8 cellular contexts compared by ENCODE assay signal in the genomic region with DNA sequence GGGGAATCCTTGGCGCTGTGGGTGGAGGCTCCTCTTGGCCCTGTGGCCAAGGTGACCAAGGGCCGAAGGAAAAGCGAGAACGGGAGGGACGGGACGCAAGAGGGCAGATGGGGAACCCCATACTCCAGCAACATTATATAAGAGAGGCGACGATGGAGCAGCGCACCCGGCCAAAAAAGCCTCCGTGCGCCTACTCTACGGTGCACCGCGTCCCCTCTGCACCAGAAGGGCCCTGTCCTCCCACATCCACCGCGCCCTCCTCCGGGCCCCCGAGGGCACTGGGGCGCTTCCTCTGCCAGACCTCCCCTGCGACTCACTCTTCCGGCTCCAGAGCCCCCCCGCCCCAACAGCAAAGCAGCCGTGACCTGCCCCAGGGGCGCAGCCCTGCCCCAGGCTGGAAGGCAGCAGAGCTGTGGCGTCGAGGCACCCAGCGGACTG. TPM values are rescaled to one million over a fixed set of nuclear protein-coding genes. Genes with fewer than 3 reads are reported as not detected.
DNase-seq lines count a peak whose midpoint lies in the region; ATAC-seq and TF ChIP-seq lines count a peak whose summit lies in the region.

No MANE protein-coding gene starts in this region.

- ATAC-seq in GM19397 (IDR thresholded peaks at IDR 0.05; ENCODE audit: unreplicated experiment): peak; percentile 41
- peak; percentile 25 for ATAC-seq in HG03521 (IDR thresholded peaks at IDR 0.05; ENCODE audit: unreplicated experiment)
- peak; percentile 32 for ATAC-seq in gastroesophageal sphincter

- H3K9me3 ChIP-seq in BLaER1 treated with 17β-estradiol and CSF1 and Interleukin-3, amounts not matched to agents 10 nM and 100 nM (replicated peaks in 1 of 11): no peaks in the 10 kb centered on the region
- no peaks in the 10 kb centered on the region for H3K9me3 ChIP-seq in gastroesophageal sphincter
- H3K9me3 ChIP-seq in sigmoid colon: no peaks in the 10 kb centered on the region
- no peaks in the 10 kb centered on the region for H3K9me3 ChIP-seq in HAP-1

- H3K27ac ChIP-seq in BLaER1 treated with 17β-estradiol and CSF1 and Interleukin-3, amounts not matched to agents 10 nM and 100 nM: peak overlapping the region; percentile 49 to 90 (median 88); a peak in 21 of 22 replicates
- H3K27ac ChIP-seq in gastroesophageal sphincter (peak overlapping the region in 1 of 4 donors; percentile 46), sigmoid colon (peak overlapping the region in 1 of 4 donors; percentile 31)

- 35 to 40% methylated on average over 1 to 3 of the region's 28 CpGs for WGBS in gastroesophageal sphincter (ENCODE audit: low coverage in 1 of 2), 2 donors
- 2% methylated on average over 28 of the region's 28 CpGs for WGBS in sigmoid colon, 2 donors

- peak overlapping the region; percentile 73 to 86 (median 85) for H3K9ac ChIP-seq in BLaER1 treated with 17β-estradiol and CSF1 and Interleukin-3, amounts not matched to agents 10 nM and 100 nM

- peak overlapping the region; percentile 66 to 82 (median 72) for H3K4me3 ChIP-seq in BLaER1 treated with 17β-estradiol and CSF1 and Interleukin-3, amounts not matched to agents 10 nM and 100 nM
- H3K4me3 ChIP-seq in gastroesophageal sphincter (peak overlapping the region; percentile 23 to 53), sigmoid colon (peak overlapping the region; percentile 2 to 48 (median 42)), HAP-1 (no peak overlapping the region)

- TF ChIP-seq CTCF in gastroesophageal sphincter (IDR thresholded peaks at IDR 0.05): no peak
- no peak for TF ChIP-seq CTCF in sigmoid colon (IDR thresholded peaks at IDR 0.05)

- no peaks in the 10 kb centered on the region for H3K27me3 ChIP-seq in BLaER1 treated with 17β-estradiol and CSF1 and Interleukin-3, amounts not matched to agents 10 nM and 100 nM
- H3K27me3 ChIP-seq in gastroesophageal sphincter (peaks cover 35% of the 10 kb centered on the region), sigmoid colon (peaks cover 8 to 21% (median 13%) of the 10 kb centered on the region in 3 donors), HAP-1 (ENCODE audit: low read depth) (peaks cover 26% of the 10 kb centered on the region)

- H3K4me1 ChIP-seq in BLaER1 treated with 17β-estradiol and CSF1 and Interleukin-3, amounts not matched to agents 10 nM and 100 nM: peaks cover 16 to 34% (median 30%) of the 10 kb centered on the region in 10 experiments
- H3K4me1 ChIP-seq in gastroesophageal sphincter: peaks cover 0 to 10% (median 5%) of the 10 kb centered on the region in 3 donors
- H3K4me1 ChIP-seq in sigmoid colon: peaks cover 0 to 11% (median 9%) of the 10 kb centered on the region in 4 donors
- no peaks in the 10 kb centered on the region for H3K4me1 ChIP-seq in HAP-1

- peak overlapping the region; percentile 93 to 99 (median 98) for H3K4me2 ChIP-seq in BLaER1 treated with 17β-estradiol and CSF1 and Interleukin-3, amounts not matched to agents 10 nM and 100 nM

- peaks cover 0 to 7% (median 0%) of the 10 kb centered on the region in 11 experiments; a peak in 7 of 22 replicates for H3K36me3 ChIP-seq in BLaER1 treated with 17β-estradiol and CSF1 and Interleukin-3, amounts not matched to agents 10 nM and 100 nM
- H3K36me3 ChIP-seq in gastroesophageal sphincter (no peaks in the 10 kb centered on the region), sigmoid colon (no peaks in the 10 kb centered on the region), HAP-1 (replicated peaks) (no peaks in the 10 kb centered on the region)

- peaks cover 0 to 6% (median 0%) of the 10 kb centered on the region in 11 experiments; a peak in 2 of 22 replicates for H4K20me1 ChIP-seq in BLaER1 treated with 17β-estradiol and CSF1 and Interleukin-3, amounts not matched to agents 10 nM and 100 nM

- DNase-seq in activated T-cell treated with anti-CD3 and anti-CD28 coated beads for 48 hours (ENCODE audit: low read depth): peak; percentile 37
- no peak for DNase-seq in sigmoid colon
- no peak for DNase-seq in HAP-1 (ENCODE audit: low spot score in 2 of 2)
- no peak for DNase-seq in globus pallidus (ENCODE audit: low spot score)

- TF ChIP-seq POLR2A in gastroesophageal sphincter (IDR thresholded peaks at IDR 0.05): no peak
- no peak for TF ChIP-seq POLR2A in sigmoid colon (IDR thresholded peaks at IDR 0.05)

- intact Hi-C loops in sigmoid colon (cut with DNase I): no loop called here

- in situ Hi-C loops in HAP-1 (cut with MboI; ENCODE audit: low sequenced_read_pairs): no loop called here

- no peak for TF ChIP-seq EP300 in gastroesophageal sphincter (IDR thresholded peaks at IDR 0.05)
- TF ChIP-seq EP300 in sigmoid colon (IDR thresholded peaks at IDR 0.05): no peak

RNA-seq across cellular contexts. Expression of gene LY75, which starts 0.4 kb away (rescaled TPM):
- 1 to 10 TPM in 2 of 4 donors, under 1 TPM in 2; 0.62 to 4.1 (median 1.6) TPM for total RNA-seq in gastroesophageal sphincter
- total RNA-seq in sigmoid colon: 1 to 10 TPM in 3 of 4 donors, under 1 TPM in 1; 0.66 to 1.9 (median 1.3) TPM
- 10 to 100 TPM in 2 of 3 donors, 1 to 10 TPM in 1; 8.4 to 20.2 (median 13.9) TPM for polyA plus RNA-seq in sigmoid colon
